In genomic region chr11:125940145-125940544, GRCh38 we compare ENCODE assay signal across 38 cellular contexts. TPM values are rescaled to one million over a fixed set of nuclear protein-coding genes. Genes with fewer than 3 reads are reported as not detected.
"Had no signal": no experiment of that assay in that cellular context is flagged by ENCODE, and none has a peak within 500 bp of the region (broad histone marks: within the 10 kb centered on the region; RNA-seq: fewer than 3 reads in every experiment).

No MANE protein-coding gene starts in this region.

- H3K27ac ChIP-seq: KMS-11, PC-9, RWPE1, WERI-Rb-1 had no signal

- H3K36me3 ChIP-seq: WERI-Rb-1 had no signal

- H3K9me3 Mint-ChIP-seq: activated CD8-positive, alpha-beta T cell treated with anti-CD3 and anti-CD28 coated beads for 36 hours; activated naive CD4-positive, alpha-beta T cell treated with anti-CD3 and anti-CD28 coated beads, Interleukin-2, amount 50 U/mL, for 24 hours; activated T-cell treated with anti-CD3 and anti-CD28 coated beads, Interleukin-2, amount 50 U/mL, for 24 hours; activated T-helper 2 cell treated with anti-CD3 and anti-CD28 coated beads, Interferon-gamma antibody, Interleukin-2, Interleukin-4, amounts not matched to agents 10 μg/mL and 5 μg/mL and 100 μg/mL, durations not matched to agents 14 hours and 24 hours and 36 hours had no signal

- H3K4me3 Mint-ChIP-seq: activated CD8-positive, alpha-beta T cell treated with anti-CD3 and anti-CD28 coated beads for 36 hours; activated naive CD4-positive, alpha-beta T cell treated with anti-CD3 and anti-CD28 coated beads, Interleukin-2, amount 50 U/mL, for 24 hours; activated T-cell treated with anti-CD3 and anti-CD28 coated beads, Interleukin-2, amount 50 U/mL, for 24 hours; brain had no signal

- H3K9ac ChIP-seq: KMS-11 had no signal

- H2AFZ ChIP-seq: PC-9 had no signal

- H3K27me3 Mint-ChIP-seq: activated CD8-positive, alpha-beta T cell treated with anti-CD3 and anti-CD28 coated beads for 36 hours; activated naive CD4-positive, alpha-beta T cell treated with anti-CD3 and anti-CD28 coated beads, Interleukin-2, amount 50 U/mL, for 24 hours; activated T-cell treated with anti-CD3 and anti-CD28 coated beads, Interleukin-2, amount 50 U/mL, for 24 hours; brain had no signal

- DNase-seq: activated CD4-positive, alpha-beta T cell treated with anti-CD3 and anti-CD28 coated beads for 1 hour; activated CD4-positive, alpha-beta T cell treated with anti-CD3 and anti-CD28 coated beads for 48 hours; activated CD4-positive, CD25-positive, alpha-beta regulatory T cell; activated CD8-positive, alpha-beta T cell treated with anti-CD3 and anti-CD28 coated beads for 36 hours; activated gamma-delta T cell; activated naive CD4-positive, alpha-beta T cell treated with Interleukin-2 at 50 U/mL for 16 hours; activated T-cell treated with anti-CD3 and anti-CD28 coated beads, Interleukin-2, amount 50 U/mL, for 24 hours; anterior cingulate cortex; caudate nucleus; MM.1S; MV-4-11; NCI-H1092; NCI-H1436 treated with DMSO at 0.1 percent for 48 hours; NCI-H187; NCI-H2029 treated with DMSO at 0.1 percent for 48 hours; NCI-H2107; NCI-H2171; NCI-H510A; NCI-H526; NCI-H748 treated with DMSO at 0.1 percent for 48 hours; NK-92 treated with Interleukin-12 subunit alpha and Interleukin-12 subunit beta, amount 100 ng/mL, for 24 hours; PC-9; SW 1271; T-helper 1 cell; T-helper 2 cell; T-helper 9 cell; WERI-Rb-1 had no signal

- H3K36me3 Mint-ChIP-seq: activated naive CD4-positive, alpha-beta T cell treated with anti-CD3 and anti-CD28 coated beads, Interleukin-2, amount 50 U/mL, for 24 hours; brain had no signal

- FAIRE-seq: bronchial epithelial cell, RCC 7860 had no signal

- ATAC-seq: activated CD8-positive, alpha-beta T cell treated with anti-CD3 and anti-CD28 coated beads for 36 hours; Right ventricle myocardium inferior had no signal

- H3K4me2 ChIP-seq: KMS-11, PC-9 had no signal

- H3K4me3 ChIP-seq: PC-9 had no signal

- H3K27ac Mint-ChIP-seq: activated CD8-positive, alpha-beta T cell treated with anti-CD3 and anti-CD28 coated beads for 36 hours; activated naive CD4-positive, alpha-beta T cell treated with anti-CD3 and anti-CD28 coated beads, Interleukin-2, amount 50 U/mL, for 24 hours; activated T-cell treated with anti-CD3 and anti-CD28 coated beads, Interleukin-2, amount 50 U/mL, for 24 hours; activated T-helper 2 cell treated with anti-CD3 and anti-CD28 coated beads, Interferon-gamma antibody, Interleukin-2, Interleukin-4, amounts not matched to agents 10 μg/mL and 5 μg/mL and 100 μg/mL, durations not matched to agents 14 hours and 24 hours and 36 hours had no signal

RNA-seq across cellular contexts. Expression of gene VSIG10L2, which starts 5.7 kb away (rescaled TPM):
- total RNA-seq: activated CD8-positive, alpha-beta memory T cell treated with anti-CD3 and anti-CD28 coated beads for 36 hours; activated CD8-positive, alpha-beta T cell treated with anti-CD3 and anti-CD28 coated beads for 36 hours; activated T-helper 2 cell treated with anti-CD3 and anti-CD28 coated beads, Interferon-gamma antibody, Interleukin-2, Interleukin-4, amounts not matched to agents 10 μg/mL and 5 μg/mL and 100 μg/mL, durations not matched to agents 14 hours and 24 hours and 36 hours; bronchial epithelial cell; LHCN-M2; OCI-LY7; PC-9 had no signal

RNA-seq across cellular contexts. Expression of gene DDX25, which starts 35.8 kb away (rescaled TPM):
- total RNA-seq: activated T-helper 2 cell treated with anti-CD3 and anti-CD28 coated beads, Interferon-gamma antibody, Interleukin-2, Interleukin-4, amounts not matched to agents 10 μg/mL and 5 μg/mL and 100 μg/mL, durations not matched to agents 14 hours and 24 hours and 36 hours; bronchial epithelial cell; LHCN-M2; Right ventricle myocardium inferior had no signal
